ENCODE assay signal across 23 cellular contexts in the genomic region with DNA sequence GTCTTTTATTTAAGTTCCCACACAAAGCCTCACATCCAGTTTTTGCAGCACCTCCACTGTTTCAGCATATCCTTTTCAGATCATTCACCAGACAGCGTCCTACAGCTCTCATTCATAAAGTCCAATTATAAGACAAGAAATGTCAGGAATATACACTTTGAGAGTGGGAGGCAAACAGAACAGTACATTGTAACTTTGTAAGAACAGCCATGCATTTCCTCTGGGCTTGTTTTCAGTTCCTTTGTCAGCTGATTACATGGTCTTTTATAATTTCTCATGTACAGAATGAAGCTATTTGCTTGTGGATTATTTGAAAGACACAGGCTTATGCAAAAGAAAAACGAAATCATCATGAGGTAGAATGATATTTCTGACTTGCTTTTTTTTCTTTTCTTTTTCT.
"Had no signal": no experiment of that assay in that cellular context is flagged by ENCODE, and none has a peak within 500 bp of the region (broad histone marks: within the 10 kb centered on the region; RNA-seq: fewer than 3 reads in every experiment).

No MANE protein-coding gene starts in this region.

- H3K4me1 ChIP-seq: gastrocnemius medialis, parathyroid adenoma, right atrium auricular region, thyroid gland, upper lobe of left lung had no signal

- DNase-seq: activated CD4-positive, alpha-beta T cell treated with anti-CD3 and anti-CD28 coated beads for 36 hours; activated CD4-positive, CD25-positive, alpha-beta regulatory T cell; activated CD8-positive, alpha-beta memory T cell treated with anti-CD3 and anti-CD28 coated beads, Interleukin-2, amount 10 ng/mL, durations not matched to agents 7 days and 5 days; activated CD8-positive, alpha-beta T cell treated with anti-CD3 and anti-CD28 coated beads, Interleukin-2, amount 10 ng/mL, durations not matched to agents 7 days and 5 days; activated T-cell treated with anti-CD3 and anti-CD28 coated beads, Interleukin-2, amount 50 U/mL, for 48 hours; gastrocnemius medialis; glutamatergic neuron; islet precursor cell; left cardiac atrium; left ventricle myocardium superior; mammary epithelial cell; nucleus accumbens; stimulated activated CD4-positive, alpha-beta T cell treated with anti-CD3 and anti-CD28 coated beads, Interleukin-1b, Interleukin-23, amount 100 ng/mL, for 48 hours; stimulated activated CD4-positive, alpha-beta T cell treated with anti-CD3 and anti-CD28 coated beads, Interleukin-4, amount 100 ng/mL, for 4 hours; stimulated activated naive B cell treated with anti-CD40 and anti-IgM and Interleukin-4, amounts not matched to agents 10 μg/mL and 1 μg/mL and 100 μg/mL, for 72 hours; stomach; thyroid gland; upper lobe of left lung had no signal

- H3K4me3 ChIP-seq: gastrocnemius medialis, right atrium auricular region, smooth muscle cell, stomach, thyroid gland, upper lobe of left lung had no signal

- H3K9ac ChIP-seq: parathyroid adenoma had no signal

- H3K4me2 ChIP-seq: smooth muscle cell had no signal

- H3K9me3 ChIP-seq: gastrocnemius medialis, right atrium auricular region, stomach, thyroid gland, upper lobe of left lung had no signal

- H2AFZ ChIP-seq: parathyroid adenoma had no signal

- H3K27me3 ChIP-seq: gastrocnemius medialis, right atrium auricular region, stomach, thyroid gland, upper lobe of left lung had no signal

- H3K36me3 ChIP-seq: gastrocnemius medialis, right atrium auricular region, stomach, thyroid gland, upper lobe of left lung had no signal

- ATAC-seq: activated CD4-positive, alpha-beta T cell treated with anti-CD3 and anti-CD28 coated beads for 36 hours; activated CD8-positive, alpha-beta memory T cell treated with anti-CD3 and anti-CD28 coated beads, Interleukin-2, amount 10 ng/mL, durations not matched to agents 7 days and 5 days; activated CD8-positive, alpha-beta T cell treated with anti-CD3 and anti-CD28 coated beads, Interleukin-2, amount 10 ng/mL, durations not matched to agents 7 days and 5 days; activated naive CD4-positive, alpha-beta T cell treated with anti-CD3 and anti-CD28 coated beads, Interleukin-2, amount 50 U/mL, for 72 hours; gastrocnemius medialis; left cardiac atrium; left ventricle myocardium superior; stimulated activated naive B cell treated with anti-CD40 and anti-IgM and Interleukin-4, amounts not matched to agents 10 μg/mL and 1 μg/mL and 100 μg/mL, for 72 hours had no signal

- H3K27ac ChIP-seq: gastrocnemius medialis, parathyroid adenoma, right atrium auricular region, stomach, thyroid gland, upper lobe of left lung had no signal

- H3K79me2 ChIP-seq: parathyroid adenoma had no signal

- FAIRE-seq: bronchial epithelial cell had no signal
